In genomic region chr22:30315962-30316576, GRCh38 we compare ENCODE assay signal across 17 cellular contexts. TPM values are rescaled to one million over a fixed set of nuclear protein-coding genes. Genes with fewer than 3 reads are reported as not detected.
A peak's percentile ranks its signal among the peaks of the same experiment; 100 is the strongest.
DNase-seq lines count a peak whose midpoint lies in the region; ATAC-seq, FAIRE-seq and TF ChIP-seq lines count a peak whose summit lies in the region.
"Had no signal": no experiment of that assay in that cellular context is flagged by ENCODE, and none has a peak within 500 bp of the region (broad histone marks: within the 10 kb centered on the region; RNA-seq: fewer than 3 reads in every experiment).

No MANE protein-coding gene starts in this region.

- H3K4ac ChIP-seq in IMR-90 (ENCODE audit: low read depth, low read length) = peak overlapping the region; percentile 75

- H4K20me1 ChIP-seq in BLaER1 treated with 17β-estradiol and CSF1 and Interleukin-3, amounts not matched to agents 10 nM and 100 nM = peaks cover 0 to 97% (median 6%) of the 10 kb centered on the region in 11 experiments; a peak in 8 of 22 replicates
- H4K20me1 ChIP-seq in IMR-90 (ENCODE audit: insufficient read depth, low read length) = peaks cover 81% of the 10 kb centered on the region
- 0 out of 2 replicates have a peak, but pooled peaks cover 4% of the 10 kb centered on the region for H4K20me1 ChIP-seq in GM12878 (ENCODE audit: control insufficient read depth, insufficient read depth)

- intact Hi-C loops in IMR-90 (cut with micrococcal nuclease) (no loop called here), GM12878 (cut with micrococcal nuclease; ENCODE audit: unreplicated experiment) (no loop called here)

- FAIRE-seq in GM12878 (lab: Jason Lieb, UNC) (no peak), GM19239 (lab: Jason Lieb, UNC) (no peak)
- FAIRE-seq: bronchial epithelial cell had no signal

- SMC1A ChIA-PET in GM12878 (lab: Charles Lee; ENCODE audit: uncharacterized antibody, unreplicated experiment) = interaction anchor here (1.0 to 4.2 kb wide), 6 partner anchors 9 to 77 kb away, joined by 3 to 36 read pairs (median 7); partner anchors contain the start of genes CASTOR1 and TBC1D10A

- CTCF ChIA-PET in IMR-90 (lab: Yijun Ruan, JAX) (interaction anchor here (1.0 to 1.3 kb wide), 2 partner anchors 8 to 28 kb away, joined by 3 to 5 read pairs; no protein-coding TSS in a partner anchor), GM12878 (lab: Yijun Ruan, JAX) (interaction anchor here (0.6 to 18.4 kb wide), 7 partner anchors 10 to 208 kb away, joined by 3 to 177 read pairs (median 3); partner anchors contain the start of genes CASTOR1 and TBC1D10A)

- BruUV-seq in IMR-90 (replicated peaks; lab: Mats Ljungman, UMichigan) (no TSS peak), GM12878 (replicated peaks; lab: Mats Ljungman, UMichigan) (no TSS peak)

- WGBS in IMR-90 (ENCODE audit: extremely low coverage in 2 of 2, insufficient read length in 1 of 2), 2 experiments = no CpG with 5 or more reads among the region's 2 CpGs
- 100% methylated on average over 2 of the region's 2 CpGs for WGBS in GM12878 (ENCODE audit: insufficient coverage, insufficient replicate concordance, low lambda C conversion rate, missing lambda C conversion rate)

- 0 out of 2 replicates have a peak overlapping the region, but pooled peaks have one; percentile 14 for H3K56ac ChIP-seq in IMR-90 (ENCODE audit: extremely low read depth, insufficient read depth, low read length)

- in situ Hi-C loops in IMR-90 (cut with MboI; ENCODE audit: low sequenced_read_pairs) = no loop called here
- in situ Hi-C loops in GM12878 (cut with MboI) = no loop called here

- H4K91ac ChIP-seq in IMR-90 (ENCODE audit: insufficient read depth, low read depth, low read length) = peak overlapping the region; percentile 84

- no peaks in the 10 kb centered on the region for H3K9me3 Mint-ChIP-seq in natural killer cell treated with Interleukin-12 subunit alpha and Interleukin-12 subunit beta and Interleukin-15 and Interleukin-18, amount 100 ng/mL, for 72 hours

- H4K5ac ChIP-seq in IMR-90 (ENCODE audit: low read depth, low read length) = peak overlapping the region; percentile 52

- H2AFZ ChIP-seq in IMR-90 (replicated peaks; ENCODE audit: low read length, poor library complexity) (no peak overlapping the region), GM12878 (ENCODE audit: control insufficient read depth, low read depth, low read length) (no peak overlapping the region)

- no peaks in the 10 kb centered on the region for H3K9me3 ChIP-seq in BLaER1 treated with 17β-estradiol and CSF1 and Interleukin-3, amounts not matched to agents 10 nM and 100 nM (replicated peaks in 1 of 11)
- H3K9me3 ChIP-seq in IMR-90 (ENCODE audit: control insufficient read depth, insufficient read depth, low read length) (no peaks in the 10 kb centered on the region), GM12878 (replicated peaks; ENCODE audit: control insufficient read depth, insufficient read depth, low read length) (no peaks in the 10 kb centered on the region)
- H3K9me3 ChIP-seq: prostate gland had no signal

- peak overlapping the region; percentile 68; the same call in 2 of the 3 replicates for H2BK15ac ChIP-seq in IMR-90 (ENCODE audit: low read depth, low read length)

- peaks cover 56% of the 10 kb centered on the region for H3K79me2 ChIP-seq in GM12878 (ENCODE audit: control insufficient read depth, insufficient read depth, low read length)

- no peaks in the 10 kb centered on the region for H3K27me3 Mint-ChIP-seq in natural killer cell treated with Interleukin-12 subunit alpha and Interleukin-12 subunit beta and Interleukin-15 and Interleukin-18, amount 100 ng/mL, for 72 hours

- no peak overlapping the region for H3K4me3 Mint-ChIP-seq in natural killer cell treated with Interleukin-12 subunit alpha and Interleukin-12 subunit beta and Interleukin-15 and Interleukin-18, amount 100 ng/mL, for 72 hours

- TF ChIP-seq RAD21 in IMR-90 (IDR thresholded peaks at IDR 0.05; ENCODE audit: low read length) (no peak), GM12878 (IDR thresholded peaks at IDR 0.05; ENCODE audit: insufficient read depth, low read depth, low read length) (no peak)

- H3K9me1 ChIP-seq in IMR-90 (ENCODE audit: insufficient read depth, low read length) = peaks cover 75% of the 10 kb centered on the region

- H2AK5ac ChIP-seq in IMR-90 (ENCODE audit: low read depth, low read length) = peak overlapping the region; percentile 94

- H2AK9ac ChIP-seq in IMR-90 (replicated peaks; ENCODE audit: low read depth, low read length, poor library complexity) = peak overlapping the region; percentile 47

- peak overlapping the region; percentile 75 for H2BK5ac ChIP-seq in IMR-90 (ENCODE audit: low read depth, low read length, poor library complexity, severe bottlenecking)

- no peak overlapping the region for H3K4me3 ChIP-seq in BLaER1 treated with 17β-estradiol and CSF1 and Interleukin-3, amounts not matched to agents 10 nM and 100 nM
- H3K4me3 ChIP-seq in IMR-90 (ENCODE audit: insufficient read depth, low read depth, low read length) (no peak overlapping the region), GM12878 (no peak overlapping the region)
- H3K4me3 ChIP-seq: prostate gland had no signal

- peak overlapping the region in 1 of 11 experiments; percentile 36; a peak in 1 of 22 replicates for H3K27ac ChIP-seq in BLaER1 treated with 17β-estradiol and CSF1 and Interleukin-3, amounts not matched to agents 10 nM and 100 nM
- peak overlapping the region; percentile 70 for H3K27ac ChIP-seq in IMR-90 (ENCODE audit: insufficient read depth, low read length)
- H3K27ac ChIP-seq in GM12878 (ENCODE audit: control insufficient read depth, insufficient read depth) = peak overlapping the region; percentile 80
- H3K27ac ChIP-seq: prostate gland had no signal

- no peaks in the 10 kb centered on the region for H3K27me3 ChIP-seq in BLaER1 treated with 17β-estradiol and CSF1 and Interleukin-3, amounts not matched to agents 10 nM and 100 nM
- H3K27me3 ChIP-seq in IMR-90 (ENCODE audit: control insufficient read depth, insufficient read depth, low read length) (no peaks in the 10 kb centered on the region), GM12878 (replicated peaks in 1 of 2; ENCODE audit: control insufficient read depth in 2 of 2, insufficient read depth in 2 of 2, low read length in 1 of 2) (no peaks in the 10 kb centered on the region)

- H2BK20ac ChIP-seq in IMR-90 (ENCODE audit: low read depth, low read length) = peak overlapping the region; percentile 67; the same call in 1 of the 2 replicates

- H3K4me1 ChIP-seq in BLaER1 treated with 17β-estradiol and CSF1 and Interleukin-3, amounts not matched to agents 10 nM and 100 nM = peaks cover 41 to 81% (median 55%) of the 10 kb centered on the region in 10 experiments
- peaks cover 45% of the 10 kb centered on the region for H3K4me1 ChIP-seq in IMR-90 (ENCODE audit: control insufficient read depth, insufficient read depth, low read length)
- peaks cover 49% of the 10 kb centered on the region for H3K4me1 ChIP-seq in GM12878 (ENCODE audit: control insufficient read depth, insufficient read depth, low read length)

- peaks cover 9 to 37% (median 27%) of the 10 kb centered on the region in 11 experiments; a peak in 21 of 22 replicates for H3K36me3 ChIP-seq in BLaER1 treated with 17β-estradiol and CSF1 and Interleukin-3, amounts not matched to agents 10 nM and 100 nM
- H3K36me3 ChIP-seq in IMR-90 (ENCODE audit: control insufficient read depth, insufficient read depth, low read length) = peaks cover 15% of the 10 kb centered on the region
- peaks cover 0 to 6% of the 10 kb centered on the region in 2 experiments; a peak in 2 of 4 replicates for H3K36me3 ChIP-seq in GM12878 (ENCODE audit: control insufficient read depth in 2 of 2, insufficient read depth in 2 of 2, low read length in 1 of 2)
- H3K36me3 ChIP-seq: prostate gland had no signal

- RAD21 ChIA-PET in GM12878 (lab: Charles Lee; ENCODE audit: unreplicated experiment) = interaction anchor here (0.7 to 4.2 kb wide), 4 partner anchors 8 to 28 kb away, joined by 3 to 23 read pairs (median 6); partner anchors contain the start of genes CASTOR1 and TBC1D10A

- dilution Hi-C loops in IMR-90 (cut with HindIII; ENCODE audit: low sequenced_read_pairs, unreplicated experiment) = no loop called here

- peak overlapping the region; percentile 11; a peak in 3 of 4 replicates for H4K8ac ChIP-seq in IMR-90 (ENCODE audit: low read depth in 2 of 2, low read length in 2 of 2)

- TF ChIP-seq POLR2A in IMR-90 (IDR thresholded peaks at IDR 0.05; ENCODE audit: low read depth, low read length) = no peak
- TF ChIP-seq POLR2A in GM12878 (IDR thresholded peaks at IDR 0.05; ENCODE audit: low read depth, low read length) = no peak

- peak overlapping the region; percentile 63 for H3K18ac ChIP-seq in IMR-90 (ENCODE audit: low read depth, low read length)

- POLR2A ChIA-PET in IMR-90 (lab: Charles Lee; ENCODE audit: unreplicated experiment) (no interaction called here), GM12878 (lab: Charles Lee) (interaction anchor here (0.6 to 16.1 kb wide), 4 partner anchors 8 to 84 kb away, joined by 4 to 198 read pairs (median 5); partner anchors contain the start of gene TBC1D10A)

- peak overlapping the region; percentile 60 for H3K14ac ChIP-seq in IMR-90 (replicated peaks; ENCODE audit: low read depth, low read length)

- H3K36me3 Mint-ChIP-seq in natural killer cell treated with Interleukin-12 subunit alpha and Interleukin-12 subunit beta and Interleukin-15 and Interleukin-18, amount 100 ng/mL, for 72 hours = no peaks in the 10 kb centered on the region

- peaks cover 76 to 80% of the 10 kb centered on the region in 2 donors for H3K4me1 Mint-ChIP-seq in natural killer cell treated with Interleukin-12 subunit alpha and Interleukin-12 subunit beta and Interleukin-15 and Interleukin-18, amount 100 ng/mL, for 72 hours (ENCODE audit: low read depth in 2 of 2)

- H3K4me2 ChIP-seq in BLaER1 treated with 17β-estradiol and CSF1 and Interleukin-3, amounts not matched to agents 10 nM and 100 nM = peak overlapping the region; percentile 27 to 80 (median 63); a peak in 15 of 22 replicates
- H3K4me2 ChIP-seq in IMR-90 (ENCODE audit: low read depth, low read length) (peak overlapping the region; percentile 45), GM12878 (ENCODE audit: control insufficient read depth, insufficient read depth) (peak overlapping the region; percentile 54)

- TF ChIP-seq CTCF in IMR-90 (conservative IDR thresholded peaks at IDR 0.05; ENCODE audit: low read depth, low read length) (no peak), GM12878 (IDR thresholded peaks at IDR 0.05 in 2 of 3, conservative IDR thresholded peaks at IDR 0.05 in 1 of 3; ENCODE audit: control insufficient read depth in 2 of 3, extremely low read depth in 1 of 3, insufficient read depth in 1 of 3, low read depth in 3 of 3, low read length in 3 of 3) (no peak)

- no peak for TF ChIP-seq EP300 in GM12878 (IDR thresholded peaks at IDR 0.05; ENCODE audit: borderline replicate concordance in 1 of 2, control insufficient read depth in 1 of 2, low read depth in 2 of 2, low read length in 2 of 2)

- H3K79me1 ChIP-seq in IMR-90 (ENCODE audit: low read depth in 1 of 2, low read length in 2 of 2) = peaks cover 44 to 96% of the 10 kb centered on the region in 2 experiments

- peak overlapping the region; percentile 71; the same call in 1 of the 2 replicates for H3K23ac ChIP-seq in IMR-90 (ENCODE audit: low read depth, low read length)

- H3K27ac Mint-ChIP-seq in natural killer cell treated with Interleukin-12 subunit alpha and Interleukin-12 subunit beta and Interleukin-15 and Interleukin-18, amount 100 ng/mL, for 72 hours = peak overlapping the region; percentile 74 to 83

- DNase-seq in IMR-90 (peak; percentile 9), GM12878 (ENCODE audit: low read depth, low spot score) (no peak), NCI-H446 (lab: John Stamatoyannopoulos, UW) (no peak), SW 1271 (lab: John Stamatoyannopoulos, UW) (no peak), GM19239 (ENCODE audit: insufficient read length, low spot score) (no peak)
- no peak for DNase-seq in natural killer cell treated with Interleukin-12 subunit alpha and Interleukin-12 subunit beta and Interleukin-15 and Interleukin-18, amount 100 ng/mL, for 72 hours (ENCODE audit: low spot score)
- DNase-seq: activated CD4-positive, alpha-beta T cell treated with anti-CD3 and anti-CD28 coated beads, Interleukin-2, amount 50 U/mL, for 48 hours; AML-193; DMS79 treated with DMSO at 0.1 percent for 48 hours; NCI-H510A; SIG-M5; T-helper 9 cell had no signal

- H2BK120ac ChIP-seq in IMR-90 (ENCODE audit: low read depth, low read length) = peak overlapping the region; percentile 65

- ATAC-seq in IMR-90 (ENCODE audit: low read depth) (peak; percentile 15), GM12878 (no peak), HG03175 (IDR thresholded peaks at IDR 0.05; ENCODE audit: unreplicated experiment) (no peak)
- ATAC-seq in natural killer cell treated with Interleukin-12 subunit alpha and Interleukin-12 subunit beta and Interleukin-15 and Interleukin-18, amount 100 ng/mL, for 72 hours = no peak

- no peak overlapping the region for H3K9ac ChIP-seq in BLaER1 treated with 17β-estradiol and CSF1 and Interleukin-3, amounts not matched to agents 10 nM and 100 nM
- H3K9ac ChIP-seq in IMR-90 (ENCODE audit: low read depth, low read length) (no peak overlapping the region), GM12878 (ENCODE audit: control insufficient read depth, insufficient read depth, low read length) (no peak overlapping the region; the same call in 1 of the 2 replicates)

RNA-seq across cellular contexts. Expression of gene TBC1D10A, which starts 10.7 kb away (rescaled TPM):
- total RNA-seq in IMR-90 (2012; rRNA removed) (16.3 and 18.9 TPM in 2 replicates), GM12878 (2014; rRNA removed) (14.1 and 16.3 TPM in 2 replicates), GM12878 (2014; rRNA removed; fragmentation: Illumina TruSeq; extraction: Trizol) (8.5 and 8.6 TPM in 2 replicates), GM12878 (2021) (22.2 and 24.3 TPM in 2 replicates)
- polyA plus RNA-seq in IMR-90 (2012; rRNA removed) (33.1 and 34.4 TPM in 2 replicates), GM12878 (2011; rRNA removed) (10.3 and 14.4 TPM in 2 replicates), GM12878 (2014; fragmentation: Illumina TruSeq; extraction: Trizol) (2.0 and 7.9 TPM in 2 replicates), GM12878 (2014; fragmentation: Nextera tagmentation; extraction: Ambion mirVana) (under 1 TPM; 0.27 to 0.82 TPM), GM12878 (2014; rRNA removed) (25.7 and 27.8 TPM in 2 replicates), GM12878 (2016; fragmentation: Nextera tagmentation; extraction: Ambion mirVana) (10 to 100 TPM; 17.4 to 20.8 TPM)
- polyA plus RNA-seq in IMR-90 (2012; cell fraction: cytosol; rRNA removed) = 22.6 and 33.5 TPM in 2 replicates
- polyA plus RNA-seq in IMR-90 (2012; cell fraction: nucleus; rRNA removed; ENCODE audit: low replicate concordance) = 55.4 and 88.5 TPM in 2 replicates
- total RNA-seq in GM12878 (2013; cell fraction: nucleolus; rRNA removed) = 26.9 and 32.1 TPM in 2 replicates
- 3.8 TPM for polyA plus RNA-seq in GM12878 (2011; ENCODE audit: low read depth)
- polyA plus RNA-seq in GM12878 (2011; cell fraction: cytosol; rRNA removed) = 18.2 and 21.6 TPM in 2 replicates
- 63.9 and 67.2 TPM in 2 replicates for polyA plus RNA-seq in GM12878 (2011; cell fraction: nucleus; rRNA removed)
- polyA plus RNA-seq in GM12878 (2012) = 13.5 and 16.9 TPM in 2 replicates
- polyA minus RNA-seq in GM12878 (2011; rRNA and poly(A)+ RNA removed) = 12.7 and 20.9 TPM in 2 replicates
- polyA minus RNA-seq in GM12878 (2011; cell fraction: cytosol; rRNA and poly(A)+ RNA removed) = 5.5 and 7.1 TPM in 2 replicates
- polyA minus RNA-seq in GM12878 (2011; cell fraction: nucleus; rRNA and poly(A)+ RNA removed) = 13.3 and 25.6 TPM in 2 replicates
- total RNA-seq in natural killer cell treated with Interleukin-12 subunit alpha and Interleukin-12 subunit beta and Interleukin-15 and Interleukin-18, amount 100 ng/mL, for 72 hours = 10 to 100 TPM; 13.9 to 28.3 TPM

RNA-seq across cellular contexts. Expression of gene CASTOR1, which starts 26.8 kb away (rescaled TPM):
- 10.6 and 11.7 TPM in 2 replicates for total RNA-seq in IMR-90 (2012; rRNA removed)
- 23.5 and 26.9 TPM in 2 replicates for polyA plus RNA-seq in IMR-90 (2012; rRNA removed)
- polyA plus RNA-seq in IMR-90 (2012; cell fraction: cytosol; rRNA removed) = 11.4 and 33.1 TPM in 2 replicates
- 55.8 and 106 TPM in 2 replicates for polyA plus RNA-seq in IMR-90 (2012; cell fraction: nucleus; rRNA removed; ENCODE audit: low replicate concordance)
- 3.6 and 4.4 TPM in 2 replicates for total RNA-seq in GM12878 (2013; cell fraction: nucleolus; rRNA removed)
- total RNA-seq in GM12878 (2014; rRNA removed) = 5.3 and 5.9 TPM in 2 replicates
- 1.2 and 2.4 TPM in 2 replicates for total RNA-seq in GM12878 (2014; rRNA removed; fragmentation: Illumina TruSeq; extraction: Trizol)
- 6.0 and 9.1 TPM in 2 replicates for total RNA-seq in GM12878 (2021)
- 1.9 TPM for polyA plus RNA-seq in GM12878 (2011; ENCODE audit: low read depth)
- polyA plus RNA-seq in GM12878 (2011; rRNA removed) = 0.65 and 1.6 TPM in 2 replicates
- 2.1 and 2.4 TPM in 2 replicates for polyA plus RNA-seq in GM12878 (2011; cell fraction: cytosol; rRNA removed)
- 8.4 and 11.5 TPM in 2 replicates for polyA plus RNA-seq in GM12878 (2011; cell fraction: nucleus; rRNA removed)
- 5.7 and 6.0 TPM in 2 replicates for polyA plus RNA-seq in GM12878 (2012)
- polyA plus RNA-seq in GM12878 (2014; fragmentation: Illumina TruSeq; extraction: Trizol) = 0.25 and 1.9 TPM in 2 replicates
- 1 to 10 TPM in 1 of 2 experiments, under 1 TPM in 1; 0.31 to 1.2 TPM for polyA plus RNA-seq in GM12878 (2014; fragmentation: Nextera tagmentation; extraction: Ambion mirVana)
- 5.5 and 6.3 TPM in 2 replicates for polyA plus RNA-seq in GM12878 (2014; rRNA removed)
- 1 to 10 TPM; 4.2 to 5.3 TPM for polyA plus RNA-seq in GM12878 (2016; fragmentation: Nextera tagmentation; extraction: Ambion mirVana)
- 1.6 and 2.1 TPM in 2 replicates for polyA minus RNA-seq in GM12878 (2011; rRNA and poly(A)+ RNA removed)
- polyA minus RNA-seq in GM12878 (2011; cell fraction: cytosol; rRNA and poly(A)+ RNA removed) = not detected in 2 replicates
- 5.4 and 7.1 TPM in 2 replicates for polyA minus RNA-seq in GM12878 (2011; cell fraction: nucleus; rRNA and poly(A)+ RNA removed)
- 1 to 10 TPM; 4.0 to 4.4 TPM for total RNA-seq in natural killer cell treated with Interleukin-12 subunit alpha and Interleukin-12 subunit beta and Interleukin-15 and Interleukin-18, amount 100 ng/mL, for 72 hours

RNA-seq across cellular contexts. Expression of gene SF3A1, which starts 40.6 kb away (rescaled TPM):
- total RNA-seq in IMR-90 (2012; rRNA removed) (36.9 and 49.7 TPM in 2 replicates), GM12878 (2014; rRNA removed) (47.1 and 56.1 TPM in 2 replicates), GM12878 (2014; rRNA removed; fragmentation: Illumina TruSeq; extraction: Trizol) (14.9 and 16.9 TPM in 2 replicates), GM12878 (2021) (222 and 239 TPM in 2 replicates)
- polyA plus RNA-seq in IMR-90 (2012; rRNA removed) (67.2 and 68.9 TPM in 2 replicates), GM12878 (2011; rRNA removed) (7.8 and 28.1 TPM in 2 replicates), GM12878 (2014; fragmentation: Illumina TruSeq; extraction: Trizol) (44.7 and 78.9 TPM in 2 replicates), GM12878 (2014; fragmentation: Nextera tagmentation; extraction: Ambion mirVana) (10 to 100 TPM; 10.4 to 13.4 TPM), GM12878 (2014; rRNA removed) (35.8 and 63.6 TPM in 2 replicates), GM12878 (2016; fragmentation: Nextera tagmentation; extraction: Ambion mirVana) (100 to 1,000 TPM; 170 to 190 TPM)
- 118 and 156 TPM in 2 replicates for polyA plus RNA-seq in IMR-90 (2012; cell fraction: cytosol; rRNA removed)
- 109 and 114 TPM in 2 replicates for polyA plus RNA-seq in IMR-90 (2012; cell fraction: nucleus; rRNA removed; ENCODE audit: low replicate concordance)
- total RNA-seq in GM12878 (2013; cell fraction: nucleolus; rRNA removed) = 108 and 121 TPM in 2 replicates
- 32.3 TPM for polyA plus RNA-seq in GM12878 (2011; ENCODE audit: low read depth)
- 20.4 and 35.7 TPM in 2 replicates for polyA plus RNA-seq in GM12878 (2011; cell fraction: cytosol; rRNA removed)
- 51.1 and 94.1 TPM in 2 replicates for polyA plus RNA-seq in GM12878 (2011; cell fraction: nucleus; rRNA removed)
- polyA plus RNA-seq in GM12878 (2012) = 64.7 and 99.8 TPM in 2 replicates
- 50.6 and 52.5 TPM in 2 replicates for polyA minus RNA-seq in GM12878 (2011; rRNA and poly(A)+ RNA removed)
- 50.0 and 80.6 TPM in 2 replicates for polyA minus RNA-seq in GM12878 (2011; cell fraction: cytosol; rRNA and poly(A)+ RNA removed)
- 41.3 and 62.6 TPM in 2 replicates for polyA minus RNA-seq in GM12878 (2011; cell fraction: nucleus; rRNA and poly(A)+ RNA removed)
- total RNA-seq in natural killer cell treated with Interleukin-12 subunit alpha and Interleukin-12 subunit beta and Interleukin-15 and Interleukin-18, amount 100 ng/mL, for 72 hours = 100 to 1,000 TPM; 225 to 301 TPM

RNA-seq across cellular contexts. Expression of gene CCDC157, which starts 40.7 kb away (rescaled TPM):
- 0.83 and 0.90 TPM in 2 replicates for total RNA-seq in IMR-90 (2012; rRNA removed)
- polyA plus RNA-seq in IMR-90 (2012; rRNA removed) = 2.2 and 2.6 TPM in 2 replicates
- 2.1 and 2.8 TPM in 2 replicates for polyA plus RNA-seq in IMR-90 (2012; cell fraction: cytosol; rRNA removed)
- 3.1 and 7.3 TPM in 2 replicates for polyA plus RNA-seq in IMR-90 (2012; cell fraction: nucleus; rRNA removed; ENCODE audit: low replicate concordance)
- 2.2 and 3.5 TPM in 2 replicates for total RNA-seq in GM12878 (2013; cell fraction: nucleolus; rRNA removed)
- 2.0 and 2.7 TPM in 2 replicates for total RNA-seq in GM12878 (2014; rRNA removed)
- total RNA-seq in GM12878 (2014; rRNA removed; fragmentation: Illumina TruSeq; extraction: Trizol) = 0.37 and 0.72 TPM in 2 replicates
- 1.4 and 1.5 TPM in 2 replicates for total RNA-seq in GM12878 (2021)
- polyA plus RNA-seq in GM12878 (2011; ENCODE audit: low read depth) = 0.54 TPM
- 0.40 and 1.0 TPM in 2 replicates for polyA plus RNA-seq in GM12878 (2011; rRNA removed)
- 1.3 and 2.5 TPM in 2 replicates for polyA plus RNA-seq in GM12878 (2011; cell fraction: cytosol; rRNA removed)
- 3.6 and 4.0 TPM in 2 replicates for polyA plus RNA-seq in GM12878 (2011; cell fraction: nucleus; rRNA removed)
- polyA plus RNA-seq in GM12878 (2012) = 1.1 and 1.2 TPM in 2 replicates
- 0.08 and 0.81 TPM in 2 replicates for polyA plus RNA-seq in GM12878 (2014; fragmentation: Illumina TruSeq; extraction: Trizol)
- polyA plus RNA-seq in GM12878 (2014; fragmentation: Nextera tagmentation; extraction: Ambion mirVana) = under 1 TPM; 0.10 to 0.46 TPM
- 2.0 and 2.8 TPM in 2 replicates for polyA plus RNA-seq in GM12878 (2014; rRNA removed)
- polyA plus RNA-seq in GM12878 (2016; fragmentation: Nextera tagmentation; extraction: Ambion mirVana) = 1 to 10 TPM; 1.9 to 2.8 TPM
- polyA minus RNA-seq in GM12878 (2011; rRNA and poly(A)+ RNA removed) = 0.93 and 1.0 TPM in 2 replicates
- polyA minus RNA-seq in GM12878 (2011; cell fraction: cytosol; rRNA and poly(A)+ RNA removed) = 1.7 TPM in 1 of 2 replicates, not detected in the other
- polyA minus RNA-seq in GM12878 (2011; cell fraction: nucleus; rRNA and poly(A)+ RNA removed) = 1.9 and 3.1 TPM in 2 replicates
- 1 to 10 TPM; 3.3 to 6.8 TPM for total RNA-seq in natural killer cell treated with Interleukin-12 subunit alpha and Interleukin-12 subunit beta and Interleukin-15 and Interleukin-18, amount 100 ng/mL, for 72 hours

RNA-seq across cellular contexts. Expression of gene OSM, which starts 49.4 kb away (rescaled TPM):
- total RNA-seq in IMR-90 (2012; rRNA removed) (not detected in 2 replicates), GM12878 (2014; rRNA removed) (0.93 and 1.4 TPM in 2 replicates), GM12878 (2014; rRNA removed; fragmentation: Illumina TruSeq; extraction: Trizol) (0.45 and 0.51 TPM in 2 replicates), GM12878 (2021) (1.1 and 1.2 TPM in 2 replicates)
- polyA plus RNA-seq in IMR-90 (2012; rRNA removed) (not detected in 2 replicates), GM12878 (2011; rRNA removed) (0.13 and 0.29 TPM in 2 replicates), GM12878 (2014; fragmentation: Illumina TruSeq; extraction: Trizol) (0.21 TPM in 1 of 2 replicates, not detected in the other), GM12878 (2014; fragmentation: Nextera tagmentation; extraction: Ambion mirVana) (under 1 TPM; 0.06 to 0.15 TPM), GM12878 (2014; rRNA removed) (0.79 TPM in 2 replicates), GM12878 (2016; fragmentation: Nextera tagmentation; extraction: Ambion mirVana) (1 to 10 TPM in 1 of 2 experiments, under 1 TPM in 1; 0.72 to 1.4 TPM)
- polyA plus RNA-seq in IMR-90 (2012; cell fraction: cytosol; rRNA removed) = 0.07 TPM in 1 of 2 replicates, not detected in the other
- 0.42 and 0.81 TPM in 2 replicates for polyA plus RNA-seq in IMR-90 (2012; cell fraction: nucleus; rRNA removed; ENCODE audit: low replicate concordance)
- 0.27 and 0.33 TPM in 2 replicates for total RNA-seq in GM12878 (2013; cell fraction: nucleolus; rRNA removed)
- 0.13 TPM for polyA plus RNA-seq in GM12878 (2011; ENCODE audit: low read depth)
- 0.33 and 0.48 TPM in 2 replicates for polyA plus RNA-seq in GM12878 (2011; cell fraction: cytosol; rRNA removed)
- 0.41 and 1.0 TPM in 2 replicates for polyA plus RNA-seq in GM12878 (2011; cell fraction: nucleus; rRNA removed)
- 0.27 and 0.39 TPM in 2 replicates for polyA plus RNA-seq in GM12878 (2012)
- polyA minus RNA-seq in GM12878 (2011; rRNA and poly(A)+ RNA removed) = 0.67 TPM in 1 of 2 replicates, not detected in the other
- not detected in 2 replicates for polyA minus RNA-seq in GM12878 (2011; cell fraction: cytosol; rRNA and poly(A)+ RNA removed)
- 0.97 and 1.2 TPM in 2 replicates for polyA minus RNA-seq in GM12878 (2011; cell fraction: nucleus; rRNA and poly(A)+ RNA removed)
- total RNA-seq in natural killer cell treated with Interleukin-12 subunit alpha and Interleukin-12 subunit beta and Interleukin-15 and Interleukin-18, amount 100 ng/mL, for 72 hours = 10 to 100 TPM; 15.5 to 38.7 TPM
- total RNA-seq: bronchial epithelial cell, LHCN-M2 had no signal
